In the genomic region with DNA sequence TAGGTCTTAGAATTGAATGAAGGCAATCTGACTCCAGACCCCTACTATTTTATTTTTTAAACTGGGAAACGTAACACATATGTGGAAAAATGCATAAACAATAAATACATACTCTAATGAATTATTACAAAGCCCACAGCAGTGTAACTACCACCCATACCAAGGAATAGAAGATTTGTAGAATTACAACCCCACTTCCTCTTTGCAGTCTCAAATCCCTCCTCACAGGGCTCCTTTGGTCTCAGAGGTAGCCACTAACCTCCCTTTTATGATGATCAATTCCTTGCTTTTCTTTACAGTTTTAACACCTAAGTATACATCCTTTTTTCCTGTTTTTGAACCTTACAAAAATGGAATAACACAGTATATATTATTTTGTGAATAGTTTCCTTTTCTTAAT, we compare ENCODE assay signal across 25 cellular contexts. TPM values are rescaled to one million over a fixed set of nuclear protein-coding genes. Genes with fewer than 3 reads are reported as not detected.
DNase-seq lines count a peak whose midpoint lies in the region; ATAC-seq, FAIRE-seq and TF ChIP-seq lines count a peak whose summit lies in the region.
"Had no signal": no experiment of that assay in that cellular context is flagged by ENCODE, and none has a peak within 500 bp of the region (broad histone marks: within the 10 kb centered on the region; RNA-seq: fewer than 3 reads in every experiment).

No MANE protein-coding gene starts in this region.

- no peak overlapping the region for H3K4me2 ChIP-seq in GM12878 (ENCODE audit: control insufficient read depth, insufficient read depth)
- H3K4me2 ChIP-seq: BLaER1 treated with 17β-estradiol and CSF1 and Interleukin-3, amounts not matched to agents 10 nM and 100 nM had no signal

- DNase-seq in GM12891 (ENCODE audit: insufficient read length, low spot score) (no peak), MV-4-11 (lab: John Stamatoyannopoulos, UW) (peak; percentile 12), GM12878 (ENCODE audit: low read depth, low spot score) (no peak), lower lobe of right lung (no peak), NCI-H748 treated with DMSO at 0.1 percent for 48 hours (lab: John Stamatoyannopoulos, UW) (no peak), spleen (no peak), DMS153 (lab: John Stamatoyannopoulos, UW) (no peak)
- DNase-seq: 8988T; ACHN; AML-193; Caco-2; Calu3; CD4-positive, alpha-beta T cell; CD8-positive, alpha-beta T cell; DMS53; DMS79; DND-41; EL; GF-D8 had no signal

- H2AFZ ChIP-seq in GM12878 (ENCODE audit: control insufficient read depth, low read depth, low read length): no peak overlapping the region

- CTCF ChIA-PET in GM12878 (lab: Yijun Ruan, JAX): no interaction called here

- TF ChIP-seq CTCF in GM12878 (IDR thresholded peaks at IDR 0.05 in 2 of 3, conservative IDR thresholded peaks at IDR 0.05 in 1 of 3; ENCODE audit: control insufficient read depth in 2 of 3, extremely low read depth in 1 of 3, insufficient read depth in 1 of 3, low read depth in 3 of 3, low read length in 3 of 3) (no peak), lower lobe of right lung (IDR thresholded peaks at IDR 0.05) (no peak), spleen (IDR thresholded peaks at IDR 0.05 in 8 of 11, conservative IDR thresholded peaks at IDR 0.05 in 3 of 11) (no peak)

- in situ Hi-C loops in GM12878 (cut with MboI): no loop called here

- H3K36me3 ChIP-seq in GM12878 (ENCODE audit: control insufficient read depth in 2 of 2, insufficient read depth in 2 of 2, low read length in 1 of 2) (no peaks in the 10 kb centered on the region), lower lobe of right lung (no peaks in the 10 kb centered on the region), spleen (no peaks in the 10 kb centered on the region)
- H3K36me3 ChIP-seq: BLaER1 treated with 17β-estradiol and CSF1 and Interleukin-3, amounts not matched to agents 10 nM and 100 nM had no signal

- H3K4me3 ChIP-seq in GM12878 (no peak overlapping the region), lower lobe of right lung (no peak overlapping the region), spleen (no peak overlapping the region)
- H3K4me3 ChIP-seq: BLaER1 treated with 17β-estradiol and CSF1 and Interleukin-3, amounts not matched to agents 10 nM and 100 nM had no signal

- ATAC-seq in GM12878 (no peak), lower lobe of right lung (no peak)
- ATAC-seq: CD8-positive, alpha-beta T cell had no signal

- BruUV-seq in GM12878 (replicated peaks; lab: Mats Ljungman, UMichigan): no TSS peak

- 81% methylated on average over 1 of the region's 1 CpG for WGBS in GM12878 (ENCODE audit: insufficient coverage, insufficient replicate concordance, low lambda C conversion rate, missing lambda C conversion rate)
- WGBS in spleen, 5 donors: 78 to 88% (median 79%) methylated on average over 1 of the region's 1 CpG

- H3K4me1 ChIP-seq in GM12878 (ENCODE audit: control insufficient read depth, insufficient read depth, low read length): peaks cover 19% of the 10 kb centered on the region
- H3K4me1 ChIP-seq in lower lobe of right lung: no peaks in the 10 kb centered on the region
- peaks cover 0 to 2% (median 0%) of the 10 kb centered on the region in 6 donors for H3K4me1 ChIP-seq in spleen
- H3K4me1 ChIP-seq: Caco-2 had no signal

- H3K27ac ChIP-seq in GM12878 (ENCODE audit: control insufficient read depth, insufficient read depth) (no peak overlapping the region), lower lobe of right lung (no peak overlapping the region), spleen (no peak overlapping the region)
- H3K27ac ChIP-seq: BLaER1 treated with 17β-estradiol and CSF1 and Interleukin-3, amounts not matched to agents 10 nM and 100 nM; C4-2B had no signal

- no peaks in the 10 kb centered on the region for H3K79me2 ChIP-seq in GM12878 (ENCODE audit: control insufficient read depth, insufficient read depth, low read length)

- no peak for TF ChIP-seq POLR2A in GM12891 (IDR thresholded peaks at IDR 0.05; ENCODE audit: low read depth, low read length)
- no peak for TF ChIP-seq POLR2A in GM12878 (IDR thresholded peaks at IDR 0.05; ENCODE audit: low read depth, low read length)
- TF ChIP-seq POLR2A in spleen (IDR thresholded peaks at IDR 0.05): no peak

- RAD21 ChIA-PET in GM12878 (lab: Charles Lee; ENCODE audit: unreplicated experiment): no interaction called here

- intact Hi-C loops in GM12878 (cut with micrococcal nuclease; ENCODE audit: unreplicated experiment): loop anchor here (10.0 kb wide), 1 partner anchor 1374 kb away; no protein-coding TSS in a partner anchor
- intact Hi-C loops in lower lobe of right lung (cut with DNase I): no loop called here
- intact Hi-C loops in spleen (cut with DNase I; ENCODE audit: low total_unique reads): no loop called here

- no peaks in the 10 kb centered on the region for H4K20me1 ChIP-seq in GM12878 (ENCODE audit: control insufficient read depth, insufficient read depth)
- H4K20me1 ChIP-seq: BLaER1 treated with 17β-estradiol and CSF1 and Interleukin-3, amounts not matched to agents 10 nM and 100 nM had no signal

- TF ChIP-seq EP300 in GM12878 (IDR thresholded peaks at IDR 0.05; ENCODE audit: borderline replicate concordance in 1 of 2, control insufficient read depth in 1 of 2, low read depth in 2 of 2, low read length in 2 of 2): no peak

- peak; percentile 60 for FAIRE-seq in G401.6 (lab: Jason Lieb, UNC)
- no peak for FAIRE-seq in GM12891 (lab: Jason Lieb, UNC)
- FAIRE-seq in GM12878 (lab: Jason Lieb, UNC): no peak
- FAIRE-seq: A204.1, D721Med, GM19239 had no signal

- no peaks in the 10 kb centered on the region for H3K27me3 ChIP-seq in GM12878 (replicated peaks in 1 of 2; ENCODE audit: control insufficient read depth in 2 of 2, insufficient read depth in 2 of 2, low read length in 1 of 2)
- H3K27me3 ChIP-seq in lower lobe of right lung (ENCODE audit: low read depth): no peaks in the 10 kb centered on the region
- H3K27me3 ChIP-seq in spleen (replicated peaks in 1 of 7): no peaks in the 10 kb centered on the region
- H3K27me3 ChIP-seq: BLaER1 treated with 17β-estradiol and CSF1 and Interleukin-3, amounts not matched to agents 10 nM and 100 nM had no signal

- POLR2A ChIA-PET in GM12878 (lab: Charles Lee): no interaction called here

- SMC1A ChIA-PET in GM12878 (lab: Charles Lee; ENCODE audit: uncharacterized antibody, unreplicated experiment): interaction anchor here (0.8 to 1.7 kb wide), 3 partner anchors 10 to 528 kb away, joined by 3 read pairs; no protein-coding TSS in a partner anchor

- H3K9ac ChIP-seq in GM12878 (ENCODE audit: control insufficient read depth, insufficient read depth, low read length): no peak overlapping the region
- H3K9ac ChIP-seq: BLaER1 treated with 17β-estradiol and CSF1 and Interleukin-3, amounts not matched to agents 10 nM and 100 nM had no signal

- no peak for TF ChIP-seq RAD21 in GM12878 (IDR thresholded peaks at IDR 0.05; ENCODE audit: insufficient read depth, low read depth, low read length)

- H3K9me3 ChIP-seq in GM12878 (replicated peaks; ENCODE audit: control insufficient read depth, insufficient read depth, low read length) (no peaks in the 10 kb centered on the region; the same call in 2 of the 3 replicates), lower lobe of right lung (no peaks in the 10 kb centered on the region), spleen (no peaks in the 10 kb centered on the region)
- H3K9me3 ChIP-seq: BLaER1 treated with 17β-estradiol and CSF1 and Interleukin-3, amounts not matched to agents 10 nM and 100 nM; Caco-2 had no signal

TF ChIP-seq in GM12891, 5 proteins besides CTCF, POLR2A, EP300 and RAD21 (continues in another document):
- no peak for TF ChIP-seq TAF1 (IDR thresholded peaks at IDR 0.05; ENCODE audit: low read depth, low read length)

RNA-seq across cellular contexts. Expression of gene CCDC126, which starts 6.7 kb away (rescaled TPM):
- 7.9 TPM for polyA plus RNA-seq in GM12891 (2012; ENCODE audit: low read depth, missing spikeins)
- 26.3 and 27.5 TPM in 2 replicates for total RNA-seq in GM12878 (2013; cell fraction: nucleolus; rRNA removed)
- total RNA-seq in GM12878 (2014; rRNA removed) (24.7 and 31.6 TPM in 2 replicates), GM12878 (2014; rRNA removed; fragmentation: Illumina TruSeq; extraction: Trizol) (23.4 and 23.5 TPM in 2 replicates), GM12878 (2021) (21.7 and 21.8 TPM in 2 replicates), lower lobe of right lung (15.5 TPM), spleen (10 to 100 TPM; 11.3 to 25.6 (median 14.0) TPM)
- 5.8 TPM for polyA plus RNA-seq in GM12878 (2011; ENCODE audit: low read depth)
- polyA plus RNA-seq in GM12878 (2011; rRNA removed) (10.9 and 18.2 TPM in 2 replicates), GM12878 (2014; fragmentation: Illumina TruSeq; extraction: Trizol) (18.4 and 20.0 TPM in 2 replicates), GM12878 (2014; fragmentation: Nextera tagmentation; extraction: Ambion mirVana) (10 to 100 TPM; 34.3 to 49.9 TPM), GM12878 (2014; rRNA removed) (17.2 and 22.9 TPM in 2 replicates), GM12878 (2016; fragmentation: Nextera tagmentation; extraction: Ambion mirVana) (10 to 100 TPM; 32.7 to 38.7 TPM), spleen (1 to 10 TPM; 3.2 to 4.3 (median 4.0) TPM)
- 4.5 and 6.2 TPM in 2 replicates for polyA plus RNA-seq in GM12878 (2011; cell fraction: cytosol; rRNA removed)
- 7.9 and 10.2 TPM in 2 replicates for polyA plus RNA-seq in GM12878 (2011; cell fraction: nucleus; rRNA removed)
- polyA plus RNA-seq in GM12878 (2012): 8.7 and 12.1 TPM in 2 replicates
- polyA minus RNA-seq in GM12878 (2011; rRNA and poly(A)+ RNA removed): 7.5 and 13.4 TPM in 2 replicates
- 6.1 TPM in 2 replicates for polyA minus RNA-seq in GM12878 (2011; cell fraction: cytosol; rRNA and poly(A)+ RNA removed)
- polyA minus RNA-seq in GM12878 (2011; cell fraction: nucleus; rRNA and poly(A)+ RNA removed): 13.3 and 23.3 TPM in 2 replicates

RNA-seq across cellular contexts. Expression of gene TRA2A, which starts 58.7 kb away (rescaled TPM):
- 74.3 TPM for polyA plus RNA-seq in GM12891 (2012; ENCODE audit: low read depth, missing spikeins)
- 83.2 and 85.5 TPM in 2 replicates for total RNA-seq in GM12878 (2013; cell fraction: nucleolus; rRNA removed)
- total RNA-seq in GM12878 (2014; rRNA removed): 25.0 TPM in 2 replicates
- total RNA-seq in GM12878 (2014; rRNA removed; fragmentation: Illumina TruSeq; extraction: Trizol): 71.2 and 78.0 TPM in 2 replicates
- total RNA-seq in GM12878 (2021): 85.4 and 86.6 TPM in 2 replicates
- 52.8 TPM for polyA plus RNA-seq in GM12878 (2011; ENCODE audit: low read depth)
- polyA plus RNA-seq in GM12878 (2011; rRNA removed): 97.1 and 111 TPM in 2 replicates
- 53.7 and 61.9 TPM in 2 replicates for polyA plus RNA-seq in GM12878 (2011; cell fraction: cytosol; rRNA removed)
- 68.4 and 86.0 TPM in 2 replicates for polyA plus RNA-seq in GM12878 (2011; cell fraction: nucleus; rRNA removed)
- polyA plus RNA-seq in GM12878 (2012): 78.6 and 85.7 TPM in 2 replicates
- 224 and 533 TPM in 2 replicates for polyA plus RNA-seq in GM12878 (2014; fragmentation: Illumina TruSeq; extraction: Trizol)
- 10 to 100 TPM; 69.2 to 83.1 TPM for polyA plus RNA-seq in GM12878 (2014; fragmentation: Nextera tagmentation; extraction: Ambion mirVana)
- polyA plus RNA-seq in GM12878 (2014; rRNA removed): 99.5 and 103 TPM in 2 replicates
- polyA plus RNA-seq in GM12878 (2016; fragmentation: Nextera tagmentation; extraction: Ambion mirVana): 100 to 1,000 TPM; 135 TPM
- polyA minus RNA-seq in GM12878 (2011; rRNA and poly(A)+ RNA removed): 61.7 and 77.2 TPM in 2 replicates
- 31.9 and 40.4 TPM in 2 replicates for polyA minus RNA-seq in GM12878 (2011; cell fraction: cytosol; rRNA and poly(A)+ RNA removed)
- polyA minus RNA-seq in GM12878 (2011; cell fraction: nucleus; rRNA and poly(A)+ RNA removed): 39.3 and 70.9 TPM in 2 replicates
- 84.1 TPM for total RNA-seq in lower lobe of right lung
- 10 to 100 TPM; 59.2 to 98.7 (median 89.6) TPM for total RNA-seq in spleen
- polyA plus RNA-seq in spleen: 10 to 100 TPM; 67.3 to 89.7 (median 85.7) TPM
